20 cellular contexts compared by ENCODE assay signal in genomic region chr1:234120327-234120944, GRCh38.
"Had no signal": no experiment of that assay in that cellular context is flagged by ENCODE, and none has a peak within 500 bp of the region (broad histone marks: within the 10 kb centered on the region; RNA-seq: fewer than 3 reads in every experiment).

No MANE protein-coding gene starts in this region.

- DNase-seq: cortex of kidney; effector CD8-positive, alpha-beta T cell; gastrocnemius medialis; heart right ventricle; left lung; lower lobe of right lung; nucleus accumbens; ovary; sigmoid colon; stimulated activated CD4-positive, alpha-beta T cell treated with anti-CD3 and anti-CD28 coated beads, Interleukin-2, amount 100 ng/mL, for 24 hours; stimulated activated CD4-positive, alpha-beta T cell treated with anti-CD3 and anti-CD28 coated beads, Interleukin-4, amount 100 ng/mL, for 4 hours; stimulated activated naive B cell treated with anti-CD40 and anti-IgM and Interleukin-4, amounts not matched to agents 10 μg/mL and 1 μg/mL and 100 μg/mL, for 72 hours; stimulated activated naive CD8-positive, alpha-beta T cell treated with anti-CD3 and anti-CD28 coated beads, Interleukin-15, amount 100 ng/mL, for 72 hours; testis; upper lobe of right lung had no signal

- H3K4me3 ChIP-seq: dorsolateral prefrontal cortex, gastrocnemius medialis, heart right ventricle, left lung, lower lobe of right lung, neural progenitor cell, ovary, right atrium auricular region, sigmoid colon, skin epidermis, testis, tibial nerve, upper lobe of right lung had no signal
